In genomic region chr16:1773703-1774455, GRCh38 we compare ENCODE assay signal across 8 cellular contexts. TPM values are rescaled to one million over a fixed set of nuclear protein-coding genes. Genes with fewer than 3 reads are reported as not detected.
DNase-seq lines count a peak whose midpoint lies in the region; ATAC-seq, FAIRE-seq and TF ChIP-seq lines count a peak whose summit lies in the region.

No MANE protein-coding gene starts in this region.

- H3K27me3 ChIP-seq in small intestine (ENCODE audit: control insufficient read depth in 2 of 2, insufficient read depth in 2 of 2, low read length in 2 of 2) = no peaks in the 10 kb centered on the region

- peak; percentile 15; the same call in 1 of the 2 replicates for TF ChIP-seq CTCF in LNCAP (IDR thresholded peaks at IDR 0.05)

- DNase-seq in EL = peak; percentile 40
- peak; percentile 61 for DNase-seq in hepatic stellate cell (ENCODE audit: low spot score)
- peak; percentile 31 for DNase-seq in small intestine
- no peak for DNase-seq in NCI-H128 (lab: John Stamatoyannopoulos, UW; ENCODE audit: unreplicated experiment)
- DNase-seq in activated CD4-positive, CD25-positive, alpha-beta regulatory T cell treated with anti-CD3 and anti-CD28 coated beads, Interleukin-2, amount 50 U/mL, for 72 hours = no peak

- peak overlapping the region; percentile 87 to 91 for H3K27ac ChIP-seq in small intestine (ENCODE audit: low read depth in 1 of 2, low read length in 1 of 2)

- peaks cover 4 to 5% of the 10 kb centered on the region in 2 donors for H3K36me3 ChIP-seq in small intestine (ENCODE audit: control insufficient read depth in 2 of 2, insufficient read depth in 2 of 2, low read length in 2 of 2)

- 4 to 14% (median 10%) methylated on average over 38 to 45 of the region's 45 CpGs for WGBS in small intestine, 3 donors

- H3K9me3 Mint-ChIP-seq in activated naive CD4-positive, alpha-beta T cell treated with anti-CD3 and anti-CD28 coated beads, Interleukin-2, amount 50 U/mL, for 24 hours = no peaks in the 10 kb centered on the region

- no peak for ATAC-seq in GM21529 (IDR thresholded peaks at IDR 0.05; ENCODE audit: unreplicated experiment)

- peaks cover 0 to 7% of the 10 kb centered on the region in 2 donors for H3K4me1 ChIP-seq in small intestine (ENCODE audit: control insufficient read depth in 2 of 2, insufficient read depth in 1 of 2, low read depth in 1 of 2, low read length in 1 of 2)

- peaks cover 3% of the 10 kb centered on the region for H3K36me3 Mint-ChIP-seq in activated naive CD4-positive, alpha-beta T cell treated with anti-CD3 and anti-CD28 coated beads, Interleukin-2, amount 50 U/mL, for 24 hours

- H3K27me3 Mint-ChIP-seq in activated naive CD4-positive, alpha-beta T cell treated with anti-CD3 and anti-CD28 coated beads, Interleukin-2, amount 50 U/mL, for 24 hours = no peaks in the 10 kb centered on the region

- FAIRE-seq in small intestine (lab: Jason Lieb, UNC) = no peak

- peak overlapping the region; percentile 96 for H3K4me3 Mint-ChIP-seq in activated naive CD4-positive, alpha-beta T cell treated with anti-CD3 and anti-CD28 coated beads, Interleukin-2, amount 50 U/mL, for 24 hours

- H3K9me3 ChIP-seq in small intestine (ENCODE audit: control insufficient read depth, low read depth) = no peaks in the 10 kb centered on the region

- peak overlapping the region; percentile 82 to 93 for H3K4me3 ChIP-seq in small intestine (ENCODE audit: low read depth in 1 of 2, low read length in 2 of 2)

- peak overlapping the region; percentile 23 for H3K27ac Mint-ChIP-seq in activated naive CD4-positive, alpha-beta T cell treated with anti-CD3 and anti-CD28 coated beads, Interleukin-2, amount 50 U/mL, for 24 hours

- H3K4me1 Mint-ChIP-seq in activated naive CD4-positive, alpha-beta T cell treated with anti-CD3 and anti-CD28 coated beads, Interleukin-2, amount 50 U/mL, for 24 hours = peaks cover 9% of the 10 kb centered on the region

RNA-seq across cellular contexts. Expression of gene MRPS34, which starts 0.9 kb away (rescaled TPM):
- 100 to 1,000 TPM; 166 to 199 (median 179) TPM for polyA plus RNA-seq in small intestine

RNA-seq across cellular contexts. Expression of gene EME2, which starts 1.3 kb away (rescaled TPM):
- 10 to 100 TPM in 1 of 3 donors, 1 to 10 TPM in 2; 6.8 to 16.1 (median 9.0) TPM for polyA plus RNA-seq in small intestine

RNA-seq across cellular contexts. Expression of gene NME3, which starts 2.5 kb away (rescaled TPM):
- 100 to 1,000 TPM in 2 of 3 donors, 10 to 100 TPM in 1; 94.9 to 293 (median 212) TPM for polyA plus RNA-seq in small intestine

RNA-seq across cellular contexts. Expression of gene SPSB3, which starts 8.5 kb away (rescaled TPM):
- polyA plus RNA-seq in small intestine = 100 to 1,000 TPM in 2 of 3 donors, 10 to 100 TPM in 1; 47.5 to 197 (median 147) TPM

RNA-seq across cellular contexts. Expression of gene NUBP2, which starts 8.9 kb away (rescaled TPM):
- polyA plus RNA-seq in small intestine = 10 to 100 TPM; 60.4 to 70.7 (median 63.2) TPM

Comparison
In these comparisons a context has a peak if more than half of its experiments do, and no peak if none do; other contexts are left out.
1. DNase-seq: peak in EL (single experiment), hepatic stellate cell (single experiment) and small intestine (single experiment); none in NCI-H128 (single experiment) and activated CD4-positive, CD25-positive, alpha-beta regulatory T cell treated with anti-CD3 and anti-CD28 coated beads, Interleukin-2, amount 50 U/mL, for 72 hours (single experiment).